In the genomic region with DNA sequence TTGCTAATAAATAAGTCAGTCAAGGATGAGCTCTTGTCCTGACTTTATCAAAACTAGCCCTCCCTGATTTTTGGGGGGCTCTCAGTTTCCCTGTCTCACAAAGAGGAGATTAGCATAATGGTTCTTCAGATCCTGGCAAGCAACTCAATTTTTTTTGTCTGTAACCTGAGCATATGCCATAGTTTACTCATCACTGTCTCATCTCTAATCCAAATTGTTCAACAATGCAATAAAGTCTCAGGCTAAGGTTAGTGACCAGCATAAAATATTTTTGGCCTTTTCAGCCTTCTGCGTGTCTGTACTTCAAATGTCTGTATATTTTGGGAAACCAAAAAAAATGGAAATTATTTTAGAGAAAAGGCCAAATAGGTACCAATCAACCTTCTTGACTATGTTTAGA, we compare ENCODE assay signal across 26 cellular contexts.
DNase-seq lines count a peak whose midpoint lies in the region; ATAC-seq lines count a peak whose summit lies in the region.
"Had no signal": no experiment of that assay in that cellular context is flagged by ENCODE, and none has a peak within 500 bp of the region (broad histone marks: within the 10 kb centered on the region; RNA-seq: fewer than 3 reads in every experiment).

No MANE protein-coding gene starts in this region.

- H3K4me1 ChIP-seq in rectal smooth muscle tissue (ENCODE audit: control insufficient read depth, insufficient read depth, low read length) = peaks cover 4% of the 10 kb centered on the region
- H3K4me1 ChIP-seq: parathyroid adenoma, thyroid gland had no signal

- H3K36me3 ChIP-seq in rectal smooth muscle tissue (ENCODE audit: control insufficient read depth, insufficient read depth, low read length) = no peaks in the 10 kb centered on the region
- H3K36me3 ChIP-seq: thyroid gland had no signal

- H3K4me3 ChIP-seq in rectal smooth muscle tissue (ENCODE audit: low read length) = no peak overlapping the region
- H3K4me3 ChIP-seq: right lobe of liver, thyroid gland had no signal

- peak overlapping the region; percentile 6 for H3K27ac ChIP-seq in rectal smooth muscle tissue (ENCODE audit: low read depth, low read length)
- H3K27ac ChIP-seq: parathyroid adenoma, right lobe of liver, thyroid gland had no signal

- ATAC-seq in GM21529 (IDR thresholded peaks at IDR 0.05; ENCODE audit: unreplicated experiment) = no peak
- ATAC-seq: right lobe of liver; stimulated activated naive CD8-positive, alpha-beta T cell treated with anti-CD3 and anti-CD28 coated beads, Interleukin-15, amount 100 ng/mL, for 72 hours; WTC11 had no signal

- no peaks in the 10 kb centered on the region for H3K27me3 ChIP-seq in rectal smooth muscle tissue (ENCODE audit: control insufficient read depth, insufficient read depth, low read length)
- H3K27me3 ChIP-seq: right lobe of liver, thyroid gland had no signal

- no peak overlapping the region for H3K9ac ChIP-seq in rectal smooth muscle tissue (ENCODE audit: low read length)
- H3K9ac ChIP-seq: parathyroid adenoma had no signal

- peak; percentile 32 for DNase-seq in ELR (ENCODE audit: low read depth)
- DNase-seq in M059J (ENCODE audit: low read depth) = peak; percentile 51
- DNase-seq in cerebellum (ENCODE audit: low spot score) = peak; percentile 29
- no peak for DNase-seq in NOMO-1 treated with DMSO at 0.1 percent for 48 hours (lab: John Stamatoyannopoulos, UW; ENCODE audit: unreplicated experiment)
- DNase-seq in putamen (ENCODE audit: low spot score) = no peak
- no peak for DNase-seq in activated CD8-positive, alpha-beta memory T cell treated with anti-CD3 and anti-CD28 coated beads, Interleukin-2, amount 50 U/mL, for 48 hours
- DNase-seq: activated CD4-positive, alpha-beta T cell treated with anti-CD3 and anti-CD28 coated beads, Interleukin-2, amount 50 U/mL, for 1 hour; anterior cingulate cortex; effector CD8-positive, alpha-beta T cell; erythroblast; GF-D8; GOT3; kidney; NCI-H1105; NCI-H1930; NCI-H345; NCI-H774; nephron progenitor cell; right lobe of liver; SHP77; stimulated activated naive CD8-positive, alpha-beta T cell treated with anti-CD3 and anti-CD28 coated beads, Interleukin-15, amount 100 ng/mL, for 72 hours; thyroid gland had no signal

Comparison
In these comparisons a context has a peak if more than half of its experiments do, and no peak if none do; other contexts are left out.
1. DNase-seq: peak in ELR (single experiment), M059J (single experiment) and cerebellum (single experiment); none in NOMO-1 treated with DMSO at 0.1 percent for 48 hours (single experiment), putamen (single experiment) and activated CD8-positive, alpha-beta memory T cell treated with anti-CD3 and anti-CD28 coated beads, Interleukin-2, amount 50 U/mL, for 48 hours (single experiment).